In the genomic region with DNA sequence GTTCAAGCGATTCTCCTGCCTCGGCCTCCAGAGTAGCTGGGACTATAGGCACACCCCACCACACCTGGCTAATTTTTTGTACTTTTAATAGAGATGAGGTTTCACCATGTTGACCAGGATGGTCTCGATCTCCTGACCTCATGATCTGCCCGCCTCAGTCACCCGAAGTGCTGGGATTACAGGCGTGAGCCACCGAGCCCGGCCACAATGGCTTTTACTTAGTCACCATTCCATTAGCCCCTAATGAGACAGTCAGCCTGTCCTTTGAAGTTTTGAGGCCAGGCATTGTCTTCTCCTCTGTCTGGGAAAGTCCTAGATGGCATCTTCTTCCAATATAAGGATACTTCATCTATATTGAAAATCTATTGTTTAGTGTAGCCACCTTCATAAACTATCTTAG, we compare ENCODE assay signal across 27 cellular contexts.
"Had no signal": no experiment of that assay in that cellular context is flagged by ENCODE, and none has a peak within 500 bp of the region (broad histone marks: within the 10 kb centered on the region; RNA-seq: fewer than 3 reads in every experiment).

No MANE protein-coding gene starts in this region.

- DNase-seq: activated effector memory CD4-positive, alpha-beta T cell treated with anti-CD3 and anti-CD28 coated beads, Interleukin-2, amount 50 U/mL, for 16 hours; activated effector memory CD4-positive, alpha-beta T cell treated with Interleukin-2 at 50 U/mL for 16 hours; activated gamma-delta T cell; activated gamma-delta T cell treated with Interleukin-2 at 50 U/mL for 16 hours; activated naive CD4-positive, alpha-beta T cell; activated naive CD4-positive, alpha-beta T cell treated with anti-CD3 and anti-CD28 coated beads for 36 hours; activated naive CD4-positive, alpha-beta T cell treated with anti-CD3 and anti-CD28 coated beads, Interleukin-2, amount 10 ng/mL, durations not matched to agents 7 days and 5 days; activated naive CD4-positive, alpha-beta T cell treated with anti-CD3 and anti-CD28 coated beads, Interleukin-2, amount 50 U/mL, for 16 hours; activated naive CD4-positive, alpha-beta T cell treated with Interleukin-2 at 50 U/mL for 16 hours; activated naive CD8-positive, alpha-beta T cell treated with anti-CD3 and anti-CD28 coated beads for 36 hours; activated naive CD8-positive, alpha-beta T cell treated with anti-CD3 and anti-CD28 coated beads, Interleukin-2, amount 10 ng/mL, durations not matched to agents 7 days and 5 days; activated naive CD8-positive, alpha-beta T cell treated with anti-CD3 and anti-CD28 coated beads, Interleukin-2, amount 50 U/mL, for 24 hours; activated T-cell treated with anti-CD3 and anti-CD28 coated beads, Interleukin-2, amount 50 U/mL, for 1 hour; activated T-cell treated with anti-CD3 and anti-CD28 coated beads, Interleukin-2, amount 50 U/mL, for 24 hours; activated T-cell treated with anti-CD3 and anti-CD28 coated beads, Interleukin-2, amount 50 U/mL, for 4 hours; activated T-cell treated with anti-CD3 and anti-CD28 coated beads, Interleukin-2, amount 50 U/mL, for 48 hours; activated T-cell treated with anti-CD3 and anti-CD28 coated beads, Interleukin-2, amount 50 U/mL, for 72 hours; adrenal gland; amniotic stem cell; amygdala; anterior cingulate cortex; aorta; body of pancreas; brain microvascular endothelial cell; caudate nucleus; central memory CD4-positive, alpha-beta T cell; cerebellar nuclear complex had no signal
